14 cellular contexts compared by ENCODE assay signal in the genomic region with DNA sequence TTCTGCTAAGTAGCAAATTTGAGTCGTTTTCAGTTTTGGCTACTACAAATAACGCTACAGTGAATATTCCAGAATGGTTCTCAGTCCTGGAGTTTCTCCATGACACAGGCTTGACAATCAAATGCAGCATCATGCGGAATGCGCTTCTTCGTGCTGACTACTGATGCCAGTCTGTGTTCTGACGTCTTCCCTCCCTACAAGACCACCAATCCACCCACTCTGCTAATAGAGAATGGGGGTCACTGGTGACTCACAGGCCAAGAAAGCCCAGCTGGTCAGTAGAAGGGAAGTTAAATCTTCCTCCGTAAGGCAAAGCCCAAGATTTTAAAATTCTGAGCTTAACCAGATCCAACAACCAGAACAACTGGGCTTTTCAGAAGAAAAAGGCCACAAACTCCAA.
DNase-seq lines count a peak whose midpoint lies in the region; ATAC-seq and TF ChIP-seq lines count a peak whose summit lies in the region.
"Had no signal": no experiment of that assay in that cellular context is flagged by ENCODE, and none has a peak within 500 bp of the region (broad histone marks: within the 10 kb centered on the region; RNA-seq: fewer than 3 reads in every experiment).

No MANE protein-coding gene starts in this region.

- peak overlapping the region; percentile 68 to 91 for H3K27ac ChIP-seq in left lung
- peak overlapping the region; percentile 91 for H3K27ac ChIP-seq in skeletal muscle tissue (ENCODE audit: low read depth, low read length)
- peak overlapping the region in 2 of 5 donors; percentile 83 to 90 for H3K27ac ChIP-seq in adrenal gland

- H3K4me1 ChIP-seq in left lung: peaks cover 33 to 69% of the 10 kb centered on the region in 2 donors
- peaks cover 55 to 61% (median 59%) of the 10 kb centered on the region in 3 donors for H3K4me1 ChIP-seq in skeletal muscle tissue (ENCODE audit: control insufficient read depth in 3 of 3, insufficient read depth in 3 of 3, low read length in 3 of 3)
- peaks cover 15 to 37% of the 10 kb centered on the region in 2 donors for H3K4me1 ChIP-seq in adrenal gland (replicated peaks in 1 of 2)

- DNase-seq in HFFc6: no peak
- DNase-seq in WTC11 (ENCODE audit: low spot score): no peak
- DNase-seq in left lung: no peak
- no peak for DNase-seq in natural killer cell
- DNase-seq in T-helper 2 cell: no peak
- DNase-seq in NCI-H1930 (lab: John Stamatoyannopoulos, UW): no peak
- no peak for DNase-seq in adrenal gland
- DNase-seq: activated naive CD4-positive, alpha-beta T cell; GDM1; NCI-H146; RPMI8226; stimulated activated CD4-positive, alpha-beta T cell treated with anti-CD3 and anti-CD28 coated beads, Interleukin-4, amount 100 ng/mL, for 1 hour had no signal

- ATAC-seq in WTC11 (no peak), left lung (no peak), natural killer cell (no peak)

- H3K27ac Mint-ChIP-seq in HFFc6 (peak overlapping the region; percentile 98), WTC11 (peak overlapping the region; percentile 77; the same call in 1 of the 2 replicates), natural killer cell (no peak overlapping the region)

- H3K27me3 ChIP-seq in left lung (no peaks in the 10 kb centered on the region), skeletal muscle tissue (ENCODE audit: control insufficient read depth in 3 of 3, insufficient read depth in 3 of 3, low read length in 3 of 3) (no peaks in the 10 kb centered on the region), adrenal gland (no peaks in the 10 kb centered on the region)

- POLR2A ChIA-PET in WTC11 (lab: Charles Lee): no interaction called here

- H3K27me3 Mint-ChIP-seq in HFFc6 (ENCODE audit: insufficient read depth) (no peaks in the 10 kb centered on the region; the same call in 1 of the 2 replicates), WTC11 (ENCODE audit: low read depth) (no peaks in the 10 kb centered on the region), natural killer cell (ENCODE audit: low read depth in 2 of 2) (no peaks in the 10 kb centered on the region)
- H3K27me3 Mint-ChIP-seq: memory B cell had no signal

- H3K9me3 Mint-ChIP-seq in HFFc6: no peaks in the 10 kb centered on the region
- no peaks in the 10 kb centered on the region for H3K9me3 Mint-ChIP-seq in WTC11
- H3K9me3 Mint-ChIP-seq in natural killer cell: no peaks in the 10 kb centered on the region
- H3K9me3 Mint-ChIP-seq: memory B cell had no signal

- intact Hi-C loops in left lung (cut with DNase I) (no loop called here), natural killer cell (cut with micrococcal nuclease) (no loop called here), adrenal gland (cut with DNase I) (no loop called here)

- no peak for TF ChIP-seq CTCF in HFFc6 (IDR thresholded peaks at IDR 0.05)
- no peak for TF ChIP-seq CTCF in WTC11 (IDR thresholded peaks at IDR 0.05)
- no peak for TF ChIP-seq CTCF in left lung (IDR thresholded peaks at IDR 0.05)
- no peak for TF ChIP-seq CTCF in natural killer cell (IDR thresholded peaks at IDR 0.05)
- no peak for TF ChIP-seq CTCF in adrenal gland (IDR thresholded peaks at IDR 0.05)

- WGBS in adrenal gland, 4 donors: 85 to 95% (median 94%) methylated on average over 7 of the region's 7 CpGs

- H3K4me3 Mint-ChIP-seq in HFFc6 (peak overlapping the region; percentile 65), WTC11 (peak overlapping the region; percentile 19; the same call in 1 of the 2 replicates), natural killer cell (no peak overlapping the region)
- H3K4me3 Mint-ChIP-seq: memory B cell had no signal

- no peak overlapping the region for H3K4me3 ChIP-seq in left lung
- H3K4me3 ChIP-seq in skeletal muscle tissue (ENCODE audit: low read length in 3 of 3): peak overlapping the region in 1 of 3 donors; percentile 62
- H3K4me3 ChIP-seq in adrenal gland: no peak overlapping the region

- peak overlapping the region in 1 of 3 donors; percentile 86 for H3K9ac ChIP-seq in skeletal muscle tissue (ENCODE audit: low read depth in 1 of 3, low read length in 3 of 3)

- no peaks in the 10 kb centered on the region for H3K9me3 ChIP-seq in left lung
- H3K9me3 ChIP-seq in skeletal muscle tissue (ENCODE audit: control insufficient read depth in 3 of 3, low read length in 3 of 3): no peaks in the 10 kb centered on the region
- no peaks in the 10 kb centered on the region for H3K9me3 ChIP-seq in adrenal gland (replicated peaks in 1 of 3)

- H3K36me3 ChIP-seq in left lung (no peaks in the 10 kb centered on the region), skeletal muscle tissue (ENCODE audit: control insufficient read depth in 3 of 3, insufficient read depth in 3 of 3, low read length in 3 of 3) (no peaks in the 10 kb centered on the region), adrenal gland (replicated peaks in 1 of 2) (no peaks in the 10 kb centered on the region)

- CTCF ChIA-PET in WTC11 (lab: Charles Lee): interaction anchor here (1.5 kb wide), 1 partner anchor 115 kb away, joined by 6 read pairs; a partner anchor contains a TSS

- TF ChIP-seq POLR2A in adrenal gland (IDR thresholded peaks at IDR 0.05): no peak

- peaks cover 5% of the 10 kb centered on the region; the same call in 1 of the 2 replicates for H3K36me3 Mint-ChIP-seq in HFFc6 (ENCODE audit: low read depth)
- no peaks in the 10 kb centered on the region for H3K36me3 Mint-ChIP-seq in WTC11
- no peaks in the 10 kb centered on the region for H3K36me3 Mint-ChIP-seq in natural killer cell
- H3K36me3 Mint-ChIP-seq: memory B cell had no signal

- H3K4me1 Mint-ChIP-seq in HFFc6 (ENCODE audit: low read depth) (peaks cover 81% of the 10 kb centered on the region), WTC11 (peaks cover 58% of the 10 kb centered on the region), natural killer cell (peaks cover 13 to 26% of the 10 kb centered on the region in 2 donors)

TF ChIP-seq in WTC11, 78 proteins besides CTCF, POLR2A, EP300 and RAD21:
- no peak for TF ChIP-seq ZNF138 (CRISPR knock-in tag; conservative IDR thresholded peaks at IDR 0.05)
- no peak for TF ChIP-seq ZNF423 (CRISPR knock-in tag; IDR thresholded peaks at IDR 0.05)
- TF ChIP-seq RELA (CRISPR knock-in tag; IDR thresholded peaks at IDR 0.05; ENCODE audit: borderline replicate concordance): no peak
- TF ChIP-seq ZNF416 (CRISPR knock-in tag; IDR thresholded peaks at IDR 0.05): no peak
- TF ChIP-seq SMAD3 (CRISPR knock-in tag; IDR thresholded peaks at IDR 0.05; ENCODE audit: borderline replicate concordance): no peak
- no peak for TF ChIP-seq FOXK1 (CRISPR knock-in tag; IDR thresholded peaks at IDR 0.05)
- TF ChIP-seq, protein P1, sequence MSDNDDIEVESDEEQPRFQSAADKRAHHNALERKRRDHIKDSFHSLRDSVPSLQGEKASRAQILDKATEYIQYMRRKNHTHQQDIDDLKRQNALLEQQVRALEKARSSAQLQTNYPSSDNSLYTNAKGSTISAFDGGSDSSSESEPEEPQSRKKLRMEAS (CRISPR knock-in tag; IDR thresholded peaks at IDR 0.05): no peak
- TF ChIP-seq ZNF263 (CRISPR knock-in tag; IDR thresholded peaks at IDR 0.05; ENCODE audit: low read depth): no peak
- no peak for TF ChIP-seq TEAD4 (CRISPR knock-in tag; IDR thresholded peaks at IDR 0.05)
TF ChIP-seq in WTC11: peak in this region for 0.

Comparison
In these comparisons a context has a peak if more than half of its experiments do, and no peak if none do; other contexts are left out.
1. H3K27ac Mint-ChIP-seq: peak in HFFc6 (single experiment) and WTC11 (single experiment); none in natural killer cell (0 of 2).